Comparison of ENCODE assay signal across 1 cellular context in genomic region chr11:88414981-88415391, GRCh38.
TF ChIP-seq lines count a peak whose summit lies in the region.

No MANE protein-coding gene starts in this region.

TF ChIP-seq in SK-N-SH, 30 proteins besides CTCF, POLR2A, EP300 and RAD21 (continued from another document):
- TF ChIP-seq ZBTB33 (IDR thresholded peaks at IDR 0.05; ENCODE audit: borderline replicate concordance, low read depth) (no peak), EZH2phosphoT487 (IDR thresholded peaks at IDR 0.05; ENCODE audit: borderline replicate concordance, low read depth) (no peak), USF1 (IDR thresholded peaks at IDR 0.05; ENCODE audit: borderline replicate concordance, low read depth) (no peak), CHD2 (IDR thresholded peaks at IDR 0.05; ENCODE audit: low read length, partially characterized antibody) (no peak)
TF ChIP-seq in SK-N-SH: peak in this region for 0.
